Comparison of ENCODE assay signal across 1 cellular context in genomic region chr1:224387943-224388342, GRCh38.
TF ChIP-seq lines count a peak whose summit lies in the region.

No MANE protein-coding gene starts in this region.

TF ChIP-seq in GM12891, 5 proteins besides CTCF, POLR2A, EP300 and RAD21 (continued from another document):
- TF ChIP-seq POU2F2 (IDR thresholded peaks at IDR 0.05; ENCODE audit: low read depth, low read length) = no peak
TF ChIP-seq in GM12891: peak in this region for 0.
